Comparison of ENCODE assay signal across 8 cellular contexts in the genomic region with DNA sequence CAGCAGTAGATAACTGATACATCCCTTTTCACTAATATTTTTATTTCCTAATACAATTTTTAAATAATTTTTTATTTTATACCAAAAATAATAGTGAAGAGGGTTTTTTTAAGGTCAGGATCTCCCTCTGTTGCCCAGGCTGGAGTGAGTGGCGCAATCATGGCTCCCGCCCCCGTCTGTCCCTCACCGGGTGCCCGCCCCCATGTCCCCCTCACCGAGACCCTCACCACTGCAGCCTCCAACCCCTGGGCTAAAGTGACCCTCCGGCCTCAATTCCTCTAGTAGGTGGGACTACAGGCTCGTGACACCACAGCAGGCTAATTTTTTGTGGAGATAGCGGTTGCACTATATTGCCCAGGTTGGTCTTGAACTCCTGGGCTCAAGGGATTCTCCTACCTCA. TPM values are rescaled to one million over a fixed set of nuclear protein-coding genes. Genes with fewer than 3 reads are reported as not detected.
A peak's percentile ranks its signal among the peaks of the same experiment; 100 is the strongest.
DNase-seq lines count a peak whose midpoint lies in the region; ATAC-seq, FAIRE-seq and TF ChIP-seq lines count a peak whose summit lies in the region.

No MANE protein-coding gene starts in this region.

- TF ChIP-seq CTCF in bronchial epithelial cell (IDR thresholded peaks at IDR 0.05; ENCODE audit: insufficient read depth, low read length, severe bottlenecking) (no peak), mesothelial cell of epicardium (IDR thresholded peaks at IDR 0.05; ENCODE audit: unreplicated experiment) (no peak), upper lobe of left lung (IDR thresholded peaks at IDR 0.05) (no peak), GM13977 (IDR thresholded peaks at IDR 0.05; ENCODE audit: extremely low read depth, insufficient read depth, missing control alignments) (no peak)

- H3K4me3 Mint-ChIP-seq in activated naive CD4-positive, alpha-beta T cell treated with anti-CD3 and anti-CD28 coated beads, Interleukin-2, amount 10 ng/mL, durations not matched to agents 7 days and 5 days, result peak overlapping the region; percentile 87
- H3K4me3 Mint-ChIP-seq in mesothelial cell of epicardium, result peak overlapping the region; percentile 89

- CTCF ChIA-PET in activated naive CD4-positive, alpha-beta T cell treated with anti-CD3 and anti-CD28 coated beads, Interleukin-2, amount 10 ng/mL, durations not matched to agents 7 days and 5 days (lab: Charles Lee), result interaction anchor here (0.8 kb wide), 1 partner anchor 9 kb away, joined by 3 read pairs; no protein-coding TSS in a partner anchor

- H3K27me3 ChIP-seq in bronchial epithelial cell (ENCODE audit: control insufficient read depth, insufficient read depth, low read length) (no peaks in the 10 kb centered on the region), upper lobe of left lung (no peaks in the 10 kb centered on the region)

- no peak for ATAC-seq in upper lobe of left lung (ENCODE audit: low FRiP score in 2 of 2)

- in situ Hi-C loops in GM13977 (cut with MboI; ENCODE audit: low pct_unique_long_range_greater_than_20kb, low sequenced_read_pairs, unreplicated experiment), result loop anchor here (25.0 kb wide), 2 partner anchors 474 to 649 kb away; partner anchors contain the start of genes OR7G3, ZNF317, ZNF559 and ZNF699

- peaks cover 5% of the 10 kb centered on the region for H3K36me3 Mint-ChIP-seq in activated naive CD4-positive, alpha-beta T cell treated with anti-CD3 and anti-CD28 coated beads, Interleukin-2, amount 10 ng/mL, durations not matched to agents 7 days and 5 days
- H3K36me3 Mint-ChIP-seq in mesothelial cell of epicardium, result no peaks in the 10 kb centered on the region

- DNase-seq in activated naive CD4-positive, alpha-beta T cell treated with anti-CD3 and anti-CD28 coated beads, Interleukin-2, amount 10 ng/mL, durations not matched to agents 7 days and 5 days, result no peak
- DNase-seq in activated naive CD4-positive, alpha-beta T cell (lab: John Stamatoyannopoulos, UW), result no peak
- DNase-seq in bronchial epithelial cell (ENCODE audit: low read depth) (no peak), mesothelial cell of epicardium (ENCODE audit: low spot score in 2 of 2, unreplicated experiment in 2 of 2) (no peak), upper lobe of left lung (peak; percentile 22 to 52), GM13977 (ENCODE audit: low spot score) (no peak), NCI-H2227 treated with DMSO at 0.1 percent for 48 hours (lab: John Stamatoyannopoulos, UW) (no peak), HTR-8/SVneo (ENCODE audit: insufficient read length, low spot score) (no peak)

- H3K4me3 ChIP-seq in bronchial epithelial cell (ENCODE audit: low read depth, low read length), result peak overlapping the region; percentile 62
- peak overlapping the region; percentile 66 to 89 (median 78) for H3K4me3 ChIP-seq in upper lobe of left lung

- FAIRE-seq in bronchial epithelial cell (lab: Jason Lieb, UNC) (no peak), HTR-8/SVneo (lab: Jason Lieb, UNC) (no peak)

- peak overlapping the region; percentile 96 for H3K27ac Mint-ChIP-seq in activated naive CD4-positive, alpha-beta T cell treated with anti-CD3 and anti-CD28 coated beads, Interleukin-2, amount 10 ng/mL, durations not matched to agents 7 days and 5 days
- peak overlapping the region; percentile 96 for H3K27ac Mint-ChIP-seq in mesothelial cell of epicardium

- H3K4me1 Mint-ChIP-seq in activated naive CD4-positive, alpha-beta T cell treated with anti-CD3 and anti-CD28 coated beads, Interleukin-2, amount 10 ng/mL, durations not matched to agents 7 days and 5 days, result peaks cover 38% of the 10 kb centered on the region
- H3K4me1 Mint-ChIP-seq in mesothelial cell of epicardium, result peaks cover 41% of the 10 kb centered on the region

- 38 to 45% methylated on average over 9 of the region's 9 CpGs for WGBS in upper lobe of left lung, 2 donors

- H3K36me3 ChIP-seq in bronchial epithelial cell (ENCODE audit: control insufficient read depth, insufficient read depth, low read length) (no peaks in the 10 kb centered on the region), upper lobe of left lung (no peaks in the 10 kb centered on the region)

- no peaks in the 10 kb centered on the region for H3K9me3 ChIP-seq in upper lobe of left lung

- no peaks in the 10 kb centered on the region for H3K27me3 Mint-ChIP-seq in activated naive CD4-positive, alpha-beta T cell treated with anti-CD3 and anti-CD28 coated beads, Interleukin-2, amount 10 ng/mL, durations not matched to agents 7 days and 5 days
- no peaks in the 10 kb centered on the region for H3K27me3 Mint-ChIP-seq in mesothelial cell of epicardium (ENCODE audit: low read depth)

- TF ChIP-seq EP300 in upper lobe of left lung (IDR thresholded peaks at IDR 0.05), result no peak

- peak overlapping the region; percentile 94 to 98 (median 98) for H3K27ac ChIP-seq in upper lobe of left lung

- H3K4me1 ChIP-seq in upper lobe of left lung, result peaks cover 10 to 25% (median 17%) of the 10 kb centered on the region in 4 donors

- no peak for TF ChIP-seq POLR2A in upper lobe of left lung (IDR thresholded peaks at IDR 0.05)

- H3K9me3 Mint-ChIP-seq in activated naive CD4-positive, alpha-beta T cell treated with anti-CD3 and anti-CD28 coated beads, Interleukin-2, amount 10 ng/mL, durations not matched to agents 7 days and 5 days, result peaks cover 2% of the 10 kb centered on the region
- H3K9me3 Mint-ChIP-seq in mesothelial cell of epicardium, result no peaks in the 10 kb centered on the region

RNA-seq across cellular contexts. Expression of gene ZNF846, which starts 17.8 kb away (rescaled TPM):
- total RNA-seq in bronchial epithelial cell (3.7 and 12.3 TPM in 2 replicates), mesothelial cell of epicardium (30.4 to 32.1 TPM (median 31.0 TPM) in 3 replicates), upper lobe of left lung (10 to 100 TPM in 5 of 6 donors, 1 to 10 TPM in 1; 5.6 to 36.7 (median 15.0) TPM)

RNA-seq across cellular contexts. Expression of gene FBXL12, which starts 32.5 kb away (rescaled TPM):
- total RNA-seq in bronchial epithelial cell (4.5 and 7.8 TPM in 2 replicates), mesothelial cell of epicardium (42.4 to 43.8 TPM (median 43.5 TPM) in 3 replicates), upper lobe of left lung (10 to 100 TPM; 14.8 to 48.2 (median 32.3) TPM)

RNA-seq across cellular contexts. Expression of gene UBL5, which starts 41.4 kb away (rescaled TPM):
- total RNA-seq in bronchial epithelial cell (260 and 314 TPM in 2 replicates), mesothelial cell of epicardium (248 to 264 TPM (median 260 TPM) in 3 replicates), upper lobe of left lung (100 to 1,000 TPM in 5 of 6 donors, 10 to 100 TPM in 1; 61.8 to 405 (median 255) TPM)

RNA-seq across cellular contexts. Expression of gene PIN1, which starts 48.8 kb away (rescaled TPM):
- 61.3 and 80.6 TPM in 2 replicates for total RNA-seq in bronchial epithelial cell
- total RNA-seq in mesothelial cell of epicardium, result 60.0 to 61.1 TPM (median 60.6 TPM) in 3 replicates
- total RNA-seq in upper lobe of left lung, result 10 to 100 TPM; 38.8 to 87.5 (median 70.7) TPM

Comparison
In these comparisons a context has a peak if more than half of its experiments do, and no peak if none do; other contexts are left out.
1. DNase-seq: peak in upper lobe of left lung (2 of 2); none in activated naive CD4-positive, alpha-beta T cell treated with anti-CD3 and anti-CD28 coated beads, Interleukin-2, amount 10 ng/mL, durations not matched to agents 7 days and 5 days (single experiment), activated naive CD4-positive, alpha-beta T cell (0 of 4), bronchial epithelial cell (single experiment), mesothelial cell of epicardium (0 of 2), GM13977 (single experiment), NCI-H2227 treated with DMSO at 0.1 percent for 48 hours (single experiment) and HTR-8/SVneo (single experiment).